Comparison of ENCODE assay signal across 19 cellular contexts in the genomic region with DNA sequence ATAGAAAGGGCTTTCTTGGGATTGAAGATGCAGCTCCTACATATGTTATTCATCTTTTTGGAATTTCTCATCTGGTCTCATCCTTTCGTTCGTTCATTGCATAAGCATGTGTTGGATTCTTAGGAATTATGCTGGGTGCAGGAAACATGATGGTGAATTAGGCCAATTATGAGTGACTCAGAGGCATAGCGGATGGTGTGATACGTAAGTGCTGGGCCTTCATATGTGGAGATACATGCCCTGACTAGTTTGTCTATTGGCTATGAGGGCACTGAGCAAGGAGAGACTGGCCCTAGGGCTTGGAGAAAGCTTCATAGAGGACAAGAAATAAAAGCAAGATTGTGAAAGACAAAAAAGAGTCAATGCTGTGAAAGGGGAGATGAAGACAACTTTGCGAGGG.
DNase-seq lines count a peak whose midpoint lies in the region; ATAC-seq and TF ChIP-seq lines count a peak whose summit lies in the region.
"Had no signal": no experiment of that assay in that cellular context is flagged by ENCODE, and none has a peak within 500 bp of the region (broad histone marks: within the 10 kb centered on the region; RNA-seq: fewer than 3 reads in every experiment).

No MANE protein-coding gene starts in this region.

- no peaks in the 10 kb centered on the region for H3K79me1 ChIP-seq in IMR-90 (ENCODE audit: low read depth in 1 of 2, low read length in 2 of 2)

- no peak overlapping the region for H2BK20ac ChIP-seq in IMR-90 (ENCODE audit: low read depth, low read length)

- H2AFZ ChIP-seq in IMR-90 (replicated peaks; ENCODE audit: low read length, poor library complexity): no peak overlapping the region
- peak overlapping the region; percentile 60 for H2AFZ ChIP-seq in mammary epithelial cell (ENCODE audit: low read depth, low read length)

- no peak overlapping the region for H4K8ac ChIP-seq in IMR-90 (ENCODE audit: low read depth in 2 of 2, low read length in 2 of 2)

- dilution Hi-C loops in IMR-90 (cut with HindIII; ENCODE audit: low sequenced_read_pairs, unreplicated experiment) (no loop called here), mammary epithelial cell (cut with HindIII; ENCODE audit: low sequenced_read_pairs) (no loop called here)

- no peak overlapping the region for H3K14ac ChIP-seq in IMR-90 (replicated peaks; ENCODE audit: low read depth, low read length)

- no peak for TF ChIP-seq RAD21 in IMR-90 (IDR thresholded peaks at IDR 0.05; ENCODE audit: low read length)

- peaks cover 12% of the 10 kb centered on the region for H3K9me3 ChIP-seq in IMR-90 (ENCODE audit: control insufficient read depth, insufficient read depth, low read length)
- H3K9me3 ChIP-seq in mammary epithelial cell (replicated peaks; ENCODE audit: insufficient read depth, low read length): no peaks in the 10 kb centered on the region
- H3K9me3 ChIP-seq: BE2C, vagina had no signal

- H3K27me3 ChIP-seq in IMR-90 (ENCODE audit: control insufficient read depth, insufficient read depth, low read length) (no peaks in the 10 kb centered on the region), mammary epithelial cell (ENCODE audit: insufficient read depth, low read length) (no peaks in the 10 kb centered on the region)
- H3K27me3 ChIP-seq: BE2C, vagina had no signal

- H2BK120ac ChIP-seq in IMR-90 (ENCODE audit: low read depth, low read length): no peak overlapping the region

- H2BK15ac ChIP-seq in IMR-90 (ENCODE audit: low read depth, low read length): no peak overlapping the region

- peak; percentile 94 for DNase-seq in AG09309 (ENCODE audit: low read depth)
- DNase-seq in IMR-90: no peak
- DNase-seq in mammary epithelial cell: peak; percentile 97
- peak; percentile 69 for DNase-seq in kidney glomerular epithelial cell (lab: John Stamatoyannopoulos, UW)
- no peak for DNase-seq in HEK293T (ENCODE audit: extremely low spot score)
- DNase-seq in NCI-H345 treated with DMSO at 0.1 percent for 48 hours (lab: John Stamatoyannopoulos, UW; ENCODE audit: unreplicated experiment): no peak
- DNase-seq: activated CD4-positive, alpha-beta T cell treated with anti-CD3 and anti-CD28 coated beads, Interleukin-2, amount 50 U/mL, for 48 hours; activated effector memory CD4-positive, alpha-beta T cell treated with Interleukin-2 at 50 U/mL for 16 hours; cerebellar nuclear complex; DMS79 treated with DMSO at 0.1 percent for 48 hours; erythroblast; MV-4-11; NCI-H446 treated with DMSO at 0.1 percent for 48 hours; PC-3; stimulated activated CD4-positive, alpha-beta T cell treated with anti-CD3 and anti-CD28 coated beads, Interleukin-2, amount 100 ng/mL, for 48 hours had no signal

- H3K36me3 ChIP-seq in IMR-90 (ENCODE audit: control insufficient read depth, insufficient read depth, low read length): no peaks in the 10 kb centered on the region
- no peaks in the 10 kb centered on the region for H3K36me3 ChIP-seq in mammary epithelial cell (ENCODE audit: insufficient read depth, low read length)
- H3K36me3 ChIP-seq: vagina had no signal

- ATAC-seq in IMR-90 (ENCODE audit: low read depth) (no peak), GM21825 (IDR thresholded peaks at IDR 0.05; ENCODE audit: unreplicated experiment) (no peak), GM18520 (IDR thresholded peaks at IDR 0.05; ENCODE audit: unreplicated experiment) (no peak)
- ATAC-seq: PC-3 had no signal

- H4K20me1 ChIP-seq in IMR-90 (ENCODE audit: insufficient read depth, low read length) (no peaks in the 10 kb centered on the region), mammary epithelial cell (ENCODE audit: insufficient read depth, low read length) (no peaks in the 10 kb centered on the region)

- H3K23ac ChIP-seq in IMR-90 (ENCODE audit: low read depth, low read length): no peak overlapping the region

- no peak overlapping the region for H3K18ac ChIP-seq in IMR-90 (ENCODE audit: low read depth, low read length)

- CTCF ChIA-PET in IMR-90 (lab: Yijun Ruan, JAX): no interaction called here
- CTCF ChIA-PET in mammary epithelial cell (lab: Charles Lee; ENCODE audit: low non-redundant PET): no interaction called here
- CTCF ChIA-PET in HEK293T (lab: Yijun Ruan, JAX): no interaction called here

- H3K4me2 ChIP-seq in IMR-90 (ENCODE audit: low read depth, low read length) (no peak overlapping the region), mammary epithelial cell (ENCODE audit: insufficient read depth, low read depth, low read length) (peak overlapping the region; percentile 76)

- no peak overlapping the region for H2AK5ac ChIP-seq in IMR-90 (ENCODE audit: low read depth, low read length)

- POLR2A ChIA-PET in IMR-90 (lab: Charles Lee; ENCODE audit: unreplicated experiment): no interaction called here
- POLR2A ChIA-PET in HEK293T (lab: Yijun Ruan, JAX): no interaction called here

- no peak for TF ChIP-seq CTCF in AG09309 (IDR thresholded peaks at IDR 0.05; ENCODE audit: control insufficient read depth, insufficient read depth, low read depth, low read length, missing control alignments)
- no peak for TF ChIP-seq CTCF in IMR-90 (conservative IDR thresholded peaks at IDR 0.05; ENCODE audit: low read depth, low read length)
- TF ChIP-seq CTCF in mammary epithelial cell (conservative IDR thresholded peaks at IDR 0.05 in 1 of 2, IDR thresholded peaks at IDR 0.05 in 1 of 2; ENCODE audit: extremely low read depth in 1 of 2, insufficient read depth in 1 of 2, low read depth in 1 of 2, low read length in 2 of 2): no peak

- H2BK5ac ChIP-seq in IMR-90 (ENCODE audit: low read depth, low read length, poor library complexity, severe bottlenecking): peak overlapping the region; percentile 33

- intact Hi-C loops in IMR-90 (cut with micrococcal nuclease) (no loop called here), mammary epithelial cell (cut with micrococcal nuclease) (loop anchor here (1.0 to 5.0 kb wide), 5 partner anchors 35 to 135 kb away; no protein-coding TSS in a partner anchor)

- 75% methylated on average over 2 of the region's 5 CpGs; no CpG with 5 or more reads in 1 of the 2 experiments for WGBS in IMR-90 (ENCODE audit: extremely low coverage in 2 of 2, insufficient read length in 1 of 2), 2 experiments
- WGBS in mammary epithelial cell (ENCODE audit: low coverage, missing lambda C conversion rate): 3% methylated on average over 5 of the region's 5 CpGs

- H3K27ac ChIP-seq in IMR-90 (ENCODE audit: insufficient read depth, low read length): no peak overlapping the region
- H3K27ac ChIP-seq in mammary epithelial cell (ENCODE audit: insufficient read depth, low read depth, low read length): peak overlapping the region; percentile 74
- H3K27ac ChIP-seq: vagina had no signal

- H4K91ac ChIP-seq in IMR-90 (ENCODE audit: insufficient read depth, low read depth, low read length): no peak overlapping the region

- H3K9ac ChIP-seq in IMR-90 (ENCODE audit: low read depth, low read length) (no peak overlapping the region), mammary epithelial cell (ENCODE audit: insufficient read depth, low read length) (no peak overlapping the region)

- no peak overlapping the region for H3K56ac ChIP-seq in IMR-90 (ENCODE audit: extremely low read depth, insufficient read depth, low read length)

- H2AK9ac ChIP-seq in IMR-90 (replicated peaks; ENCODE audit: low read depth, low read length, poor library complexity): no peak overlapping the region

- no peaks in the 10 kb centered on the region for H3K79me2 ChIP-seq in mammary epithelial cell (ENCODE audit: insufficient read depth, low read length)

- no peaks in the 10 kb centered on the region for H3K4me1 ChIP-seq in IMR-90 (ENCODE audit: control insufficient read depth, insufficient read depth, low read length)
- H3K4me1 ChIP-seq in mammary epithelial cell (ENCODE audit: insufficient read depth, low read length): peaks cover 29% of the 10 kb centered on the region
- H3K4me1 ChIP-seq: vagina had no signal

- no peak overlapping the region for H4K5ac ChIP-seq in IMR-90 (ENCODE audit: low read depth, low read length)

- H3K9me1 ChIP-seq in IMR-90 (ENCODE audit: insufficient read depth, low read length): no peaks in the 10 kb centered on the region

- no peak overlapping the region for H3K4ac ChIP-seq in IMR-90 (ENCODE audit: low read depth, low read length)

- in situ Hi-C loops in IMR-90 (cut with MboI; ENCODE audit: low sequenced_read_pairs): no loop called here
- in situ Hi-C loops in mammary epithelial cell (cut with MboI; ENCODE audit: low sequenced_read_pairs in 2 of 2): no loop called here

- TF ChIP-seq POLR2A in IMR-90 (IDR thresholded peaks at IDR 0.05; ENCODE audit: low read depth, low read length): no peak

- no peak overlapping the region for H3K4me3 ChIP-seq in AG09309 (ENCODE audit: control insufficient read depth, low read depth, low read length)
- no peak overlapping the region for H3K4me3 ChIP-seq in IMR-90 (ENCODE audit: insufficient read depth, low read depth, low read length)
- H3K4me3 ChIP-seq in mammary epithelial cell (replicated peaks in 1 of 3; ENCODE audit: insufficient read depth in 1 of 3, low read depth in 2 of 3, low read length in 3 of 3): peak overlapping the region in 1 of 3 experiments; percentile 1
- H3K4me3 ChIP-seq: vagina had no signal

- BruUV-seq in IMR-90 (replicated peaks; lab: Mats Ljungman, UMichigan) (no TSS peak), mammary epithelial cell (replicated peaks; lab: Mats Ljungman, UMichigan) (no TSS peak)

TF ChIP-seq in IMR-90, 13 proteins besides CTCF, POLR2A, EP300 and RAD21 (continues in another document):
- TF ChIP-seq, protein P1, sequence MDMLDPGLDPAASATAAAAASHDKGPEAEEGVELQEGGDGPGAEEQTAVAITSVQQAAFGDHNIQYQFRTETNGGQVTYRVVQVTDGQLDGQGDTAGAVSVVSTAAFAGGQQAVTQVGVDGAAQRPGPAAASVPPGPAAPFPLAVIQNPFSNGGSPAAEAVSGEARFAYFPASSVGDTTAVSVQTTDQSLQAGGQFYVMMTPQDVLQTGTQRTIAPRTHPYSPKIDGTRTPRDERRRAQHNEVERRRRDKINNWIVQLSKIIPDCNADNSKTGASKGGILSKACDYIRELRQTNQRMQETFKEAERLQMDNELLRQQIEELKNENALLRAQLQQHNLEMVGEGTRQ (IDR thresholded peaks at IDR 0.05; ENCODE audit: low read depth, low read length): no peak

TF ChIP-seq in HEK293T, 16 proteins besides CTCF, POLR2A, EP300 and RAD21:
- no peak for TF ChIP-seq TARDBP (IDR thresholded peaks at IDR 0.05)
- TF ChIP-seq L3MBTL2 (conservative IDR thresholded peaks at IDR 0.05): no peak
- TF ChIP-seq ELF4 (IDR thresholded peaks at IDR 0.05): no peak
- TF ChIP-seq BHLHE40 (IDR thresholded peaks at IDR 0.05; ENCODE audit: borderline replicate concordance): no peak
- no peak for TF ChIP-seq FOXM1 (IDR thresholded peaks at IDR 0.05; ENCODE audit: borderline replicate concordance)
- TF ChIP-seq LEF1 (IDR thresholded peaks at IDR 0.05; ENCODE audit: borderline replicate concordance): no peak
- no peak for TF ChIP-seq NFRKB (IDR thresholded peaks at IDR 0.05)

Comparison
In these comparisons a context has a peak if more than half of its experiments do, and no peak if none do; other contexts are left out.
1. DNase-seq: peak in AG09309 (single experiment), mammary epithelial cell (single experiment) and kidney glomerular epithelial cell (single experiment); none in IMR-90 (single experiment), HEK293T (single experiment) and NCI-H345 treated with DMSO at 0.1 percent for 48 hours (single experiment).